In genomic region chr10:31679931-31680330, GRCh38 we compare ENCODE assay signal across 25 cellular contexts.
"Had no signal": no experiment of that assay in that cellular context is flagged by ENCODE, and none has a peak within 500 bp of the region (broad histone marks: within the 10 kb centered on the region; RNA-seq: fewer than 3 reads in every experiment).

No MANE protein-coding gene starts in this region.

- H3K27ac Mint-ChIP-seq: immature natural killer cell, mesothelial cell of epicardium, naive B cell, natural killer cell, nephron progenitor cell, progenitor cell of endocrine pancreas had no signal

- DNase-seq: hypothalamus; immature natural killer cell; left ventricle myocardium inferior; mesendoderm; naive B cell; natural killer cell; nephron progenitor cell; ovary; right lobe of liver; stimulated activated CD4-positive, alpha-beta T cell treated with anti-CD3 and anti-CD28 coated beads, Interleukin-12 subunit alpha, Interleukin-12 subunit beta, amount 100 ng/mL, for 4 hours; stimulated activated CD4-positive, alpha-beta T cell treated with anti-CD3 and anti-CD28 coated beads, Interleukin-15, amount 100 ng/mL, for 24 hours; stimulated activated CD4-positive, alpha-beta T cell treated with anti-CD3 and anti-CD28 coated beads, Interleukin-2, amount 100 ng/mL, for 24 hours; stimulated activated CD4-positive, alpha-beta T cell treated with anti-CD3 and anti-CD28 coated beads, Interleukin-4, amount 100 ng/mL, for 1 hour; stimulated activated naive B cell treated with anti-CD40 and anti-IgM and Interleukin-4, amounts not matched to agents 10 μg/mL and 1 μg/mL and 100 μg/mL, for 72 hours; stimulated activated naive CD8-positive, alpha-beta T cell treated with anti-CD3 and anti-CD28 coated beads, Interleukin-15, Interleukin-2, amounts not matched to agents 100 U/mL and 50 U/mL, for 24 hours; stomach; tibial artery; trophoblast cell; upper lobe of right lung had no signal

- H3K4me1 Mint-ChIP-seq: immature natural killer cell; naive B cell; natural killer cell; stimulated activated naive B cell treated with anti-CD40 and anti-IgM and Interleukin-4, amounts not matched to agents 10 μg/mL and 1 μg/mL and 100 μg/mL, for 72 hours had no signal

- H3K4me3 ChIP-seq: left ventricle myocardium inferior, lung, ovary, right atrium auricular region, right lobe of liver, stomach, suprapubic skin, thoracic aorta, tibial artery, upper lobe of right lung had no signal

- H3K4me3 Mint-ChIP-seq: immature natural killer cell; mesothelial cell of epicardium; naive B cell; natural killer cell; nephron progenitor cell; stimulated activated naive B cell treated with anti-CD40 and anti-IgM and Interleukin-4, amounts not matched to agents 10 μg/mL and 1 μg/mL and 100 μg/mL, for 72 hours had no signal

- H3K36me3 ChIP-seq: left ventricle myocardium inferior, ovary, right atrium auricular region, right lobe of liver, stomach, suprapubic skin, thoracic aorta, tibial artery, upper lobe of right lung had no signal

- H3K27ac ChIP-seq: left ventricle myocardium inferior, ovary, right atrium auricular region, right lobe of liver, stomach, suprapubic skin, thoracic aorta, tibial artery, upper lobe of right lung had no signal

- H3K9me3 ChIP-seq: ovary had no signal

- H3K4me1 ChIP-seq: right lobe of liver, stomach, tibial artery, upper lobe of right lung had no signal

- H3K27me3 ChIP-seq: ovary, right atrium auricular region, right lobe of liver, stomach, suprapubic skin, tibial artery, upper lobe of right lung had no signal

- ATAC-seq: natural killer cell; right lobe of liver; stimulated activated naive B cell treated with anti-CD40 and anti-IgM and Interleukin-4, amounts not matched to agents 10 μg/mL and 1 μg/mL and 100 μg/mL, for 72 hours; stimulated activated naive CD8-positive, alpha-beta T cell treated with anti-CD3 and anti-CD28 coated beads, Interleukin-15, Interleukin-2, amounts not matched to agents 100 U/mL and 50 U/mL, for 24 hours; upper lobe of right lung had no signal

- H3K27me3 Mint-ChIP-seq: progenitor cell of endocrine pancreas had no signal

- H3K36me3 Mint-ChIP-seq: immature natural killer cell had no signal
